Comparison of ENCODE assay signal across 9 cellular contexts in the genomic region with DNA sequence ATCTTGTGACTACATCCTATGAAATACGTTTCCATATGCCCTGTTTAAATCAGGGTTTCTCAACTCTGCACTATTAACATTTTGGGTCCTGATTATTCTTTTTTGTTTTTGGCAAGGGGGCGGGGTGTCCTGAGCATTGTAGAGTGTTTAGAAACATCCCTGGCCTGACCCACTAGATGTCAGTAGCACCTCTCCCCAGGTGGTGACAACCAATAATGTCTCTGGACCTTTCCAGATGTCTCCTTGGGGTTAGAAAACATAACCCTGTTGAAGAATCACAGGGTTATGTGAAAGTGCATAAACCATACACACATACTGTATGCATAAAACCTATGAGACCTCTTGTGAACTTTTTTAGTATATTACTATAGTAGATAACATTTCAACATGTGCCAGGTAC. TPM values are rescaled to one million over a fixed set of nuclear protein-coding genes. Genes with fewer than 3 reads are reported as not detected.
DNase-seq lines count a peak whose midpoint lies in the region; ATAC-seq and TF ChIP-seq lines count a peak whose summit lies in the region.
"Had no signal": no experiment of that assay in that cellular context is flagged by ENCODE, and none has a peak within 500 bp of the region (broad histone marks: within the 10 kb centered on the region; RNA-seq: fewer than 3 reads in every experiment).

No MANE protein-coding gene starts in this region.

- H3K4me2 ChIP-seq in PC-9: peak overlapping the region; percentile 94

- BruUV-seq in PC-9 (replicated peaks; lab: Mats Ljungman, UMichigan): no TSS peak

- H3K27me3 ChIP-seq in left ventricle myocardium inferior (ENCODE audit: low read depth) (no peaks in the 10 kb centered on the region), PC-9 (ENCODE audit: insufficient read depth, low read depth) (no peaks in the 10 kb centered on the region), testis (no peaks in the 10 kb centered on the region), esophagus squamous epithelium (no peaks in the 10 kb centered on the region)

- H3K4me1 ChIP-seq in left ventricle myocardium inferior (peaks cover 40% of the 10 kb centered on the region), PC-9 (replicated peaks; ENCODE audit: insufficient read depth) (peaks cover 18% of the 10 kb centered on the region; the same call in 1 of the 2 replicates), testis (peaks cover 17% of the 10 kb centered on the region), esophagus squamous epithelium (peaks cover 15 to 38% (median 19%) of the 10 kb centered on the region in 3 donors)

- no peak overlapping the region for H3K27ac ChIP-seq in left ventricle myocardium inferior (replicated peaks)
- H3K27ac ChIP-seq in PC-9: no peak overlapping the region
- no peak overlapping the region for H3K27ac ChIP-seq in testis
- no peak overlapping the region for H3K27ac ChIP-seq in esophagus squamous epithelium

- no peak overlapping the region for H2AFZ ChIP-seq in PC-9

- WGBS in testis, 2 donors: 44 to 52% methylated on average over 2 of the region's 2 CpGs
- 33 to 60% methylated on average over 2 of the region's 2 CpGs for WGBS in esophagus squamous epithelium, 2 donors

- H3K9me2 ChIP-seq in PC-9 (ENCODE audit: insufficient read depth): no peaks in the 10 kb centered on the region

- H3K4me3 ChIP-seq in left ventricle myocardium inferior (peak overlapping the region; percentile 92), PC-9 (peak overlapping the region; percentile 88; the same call in 1 of the 2 replicates), fibroblast of the aortic adventitia (ENCODE audit: low read depth, low read length) (peak overlapping the region; percentile 98), testis (no peak overlapping the region), esophagus squamous epithelium (peak overlapping the region in 1 of 4 donors; percentile 83)

- H3K36me3 ChIP-seq in left ventricle myocardium inferior (peaks cover 11% of the 10 kb centered on the region), PC-9 (ENCODE audit: low read depth) (no peaks in the 10 kb centered on the region), testis (ENCODE audit: low read depth, missing control alignments) (no peaks in the 10 kb centered on the region), esophagus squamous epithelium (peaks cover 0 to 11% (median 4%) of the 10 kb centered on the region in 3 donors)

- peaks cover 49% of the 10 kb centered on the region for H3K79me2 ChIP-seq in PC-9 (ENCODE audit: low read depth)

- DNase-seq in left ventricle myocardium inferior (no peak), left cardiac atrium (no peak), PC-9 (no peak), fibroblast of the aortic adventitia (ENCODE audit: low read depth) (no peak), NCI-H1048 (lab: John Stamatoyannopoulos, UW) (no peak), NCI-H187 (lab: John Stamatoyannopoulos, UW) (no peak), testis (no peak), esophagus squamous epithelium (lab: John Stamatoyannopoulos, UW) (no peak)
- DNase-seq: posterior cingulate gyrus had no signal

- TF ChIP-seq CTCF in left ventricle myocardium inferior (IDR thresholded peaks at IDR 0.05; ENCODE audit: borderline replicate concordance) (no peak), PC-9 (conservative IDR thresholded peaks at IDR 0.05) (no peak; the same call in 1 of the 2 replicates), fibroblast of the aortic adventitia (IDR thresholded peaks at IDR 0.05; ENCODE audit: insufficient read depth, low read length) (no peak), testis (IDR thresholded peaks at IDR 0.05) (no peak), esophagus squamous epithelium (IDR thresholded peaks at IDR 0.05) (no peak)

- POLR2A ChIA-PET in PC-9 (lab: Charles Lee; ENCODE audit: unreplicated experiment): no interaction called here

- TF ChIP-seq POLR2A in testis (IDR thresholded peaks at IDR 0.05) (no peak), esophagus squamous epithelium (IDR thresholded peaks at IDR 0.05) (no peak)

- H3F3A ChIP-seq in PC-9 (ENCODE audit: insufficient read depth, low read depth): peaks cover 14% of the 10 kb centered on the region; the same call in 1 of the 2 replicates

- ATAC-seq in left cardiac atrium: no peak

- CTCF ChIA-PET in PC-9 (lab: Charles Lee): no interaction called here

- H4K20me1 ChIP-seq in PC-9 (ENCODE audit: insufficient read depth): no peaks in the 10 kb centered on the region; the same call in none of the 2 replicates

- H3K9me3 ChIP-seq in left ventricle myocardium inferior (replicated peaks): no peaks in the 10 kb centered on the region
- no peaks in the 10 kb centered on the region for H3K9me3 ChIP-seq in PC-9 (ENCODE audit: insufficient read depth, low read depth)
- H3K9me3 ChIP-seq in testis: no peaks in the 10 kb centered on the region
- no peaks in the 10 kb centered on the region for H3K9me3 ChIP-seq in esophagus squamous epithelium

- intact Hi-C loops in left ventricle myocardium inferior (cut with micrococcal nuclease): no loop called here
- intact Hi-C loops in left cardiac atrium (cut with DNase I): loop anchor here in 1 of 2 donors (10.0 kb wide), 1 partner anchor 292 kb away; no protein-coding TSS in a partner anchor
- intact Hi-C loops in PC-9 (cut with micrococcal nuclease; ENCODE audit: unreplicated experiment): loop anchor here (2.0 to 5.0 kb wide), 2 partner anchors 126 to 725 kb away; no protein-coding TSS in a partner anchor
- intact Hi-C loops in testis (cut with DNase I; ENCODE audit: low total_unique reads): loop anchor here (10.0 kb wide), 1 partner anchor 282 kb away; a partner anchor contains a TSS
- intact Hi-C loops in esophagus squamous epithelium (cut with DNase I): no loop called here

RNA-seq across cellular contexts. Expression of a gene that starts 1.4 kb away (rescaled TPM):
- total RNA-seq in left ventricle myocardium inferior (36.6 TPM), left cardiac atrium (10 to 100 TPM; 17.7 to 23.7 TPM), PC-9 (2021) (29.1 and 30.3 TPM in 2 replicates), fibroblast of the aortic adventitia (ENCODE audit: low replicate concordance) (15.1 and 19.7 TPM in 2 replicates), testis (10 to 100 TPM; 58.2 to 65.7 TPM), esophagus squamous epithelium (10 to 100 TPM; 13.9 to 20.4 (median 16.6) TPM)
- polyA plus RNA-seq in testis (ENCODE audit: insufficient read depth, low read depth, low replicate concordance): 35.2 TPM

RNA-seq across cellular contexts. Expression of a gene that starts 1.5 kb away (rescaled TPM):
- total RNA-seq in left ventricle myocardium inferior (14.5 TPM), left cardiac atrium (10 to 100 TPM; 12.9 to 13.0 TPM), PC-9 (2021) (13.2 and 15.8 TPM in 2 replicates), fibroblast of the aortic adventitia (ENCODE audit: low replicate concordance) (18.3 and 28.5 TPM in 2 replicates), testis (10 to 100 TPM; 71.4 to 99.1 TPM), esophagus squamous epithelium (10 to 100 TPM in 3 of 4 donors, 1 to 10 TPM in 1; 9.2 to 16.8 (median 10.8) TPM)
- 167 TPM for polyA plus RNA-seq in testis (ENCODE audit: insufficient read depth, low read depth, low replicate concordance)

Comparison
In these comparisons a context has a peak if more than half of its experiments do, and no peak if none do; other contexts are left out.
1. H3K4me3 ChIP-seq: peak in left ventricle myocardium inferior (single experiment), PC-9 (single experiment) and fibroblast of the aortic adventitia (single experiment); none in testis (0 of 2).
2. intact Hi-C loops: an anchor here in PC-9 (2.0 to 5.0 kb wide) and testis (10.0 kb wide); none called in left ventricle myocardium inferior and esophagus squamous epithelium.